In genomic region chrX:49041683-49042529, GRCh38 we compare ENCODE assay signal across 8 cellular contexts. TPM values are rescaled to one million over a fixed set of nuclear protein-coding genes. Genes with fewer than 3 reads are reported as not detected.
A peak's percentile ranks its signal among the peaks of the same experiment; 100 is the strongest.
DNase-seq lines count a peak whose midpoint lies in the region; ATAC-seq, FAIRE-seq and TF ChIP-seq lines count a peak whose summit lies in the region.

No MANE protein-coding gene starts in this region.

- peaks cover 36% of the 10 kb centered on the region for H3K4me1 Mint-ChIP-seq in stimulated activated memory B cell treated with anti-CD40 and anti-IgM and Interleukin-4, amounts not matched to agents 10 μg/mL and 1 μg/mL and 100 μg/mL, for 72 hours

- in situ Hi-C loops in Caki2 (cut with HindIII; ENCODE audit: low pct_unique_long_range_greater_than_20kb, low sequenced_read_pairs): no loop called here

- H3K36me3 ChIP-seq in adipocyte (ENCODE audit: control insufficient read depth, insufficient read depth, low read length, severe bottlenecking): peaks cover 27% of the 10 kb centered on the region
- H3K36me3 ChIP-seq in iPS-15b (ENCODE audit: control insufficient read depth, insufficient read depth, low read length): peaks cover 28% of the 10 kb centered on the region

- H3K4me3 ChIP-seq in LNCaP clone FGC (ENCODE audit: low read depth, low read length): peak overlapping the region; percentile 72
- peak overlapping the region; percentile 93 for H3K4me3 ChIP-seq in adipocyte (ENCODE audit: low read length)
- peak overlapping the region; percentile 83 for H3K4me3 ChIP-seq in iPS-15b (ENCODE audit: low read depth, low read length)

- H3K27me3 ChIP-seq in adipocyte (replicated peaks; ENCODE audit: control insufficient read depth, insufficient read depth, low read length): no peaks in the 10 kb centered on the region
- no peaks in the 10 kb centered on the region for H3K27me3 ChIP-seq in iPS-15b (ENCODE audit: control insufficient read depth, insufficient read depth, low read length)

- H3K27ac Mint-ChIP-seq in stimulated activated memory B cell treated with anti-CD40 and anti-IgM and Interleukin-4, amounts not matched to agents 10 μg/mL and 1 μg/mL and 100 μg/mL, for 72 hours: peak overlapping the region; percentile 89

- H3K9ac ChIP-seq in adipocyte (ENCODE audit: low read length) (peak overlapping the region; percentile 96), iPS-15b (ENCODE audit: low read depth, low read length) (peak overlapping the region; percentile 94)

- peaks cover 18% of the 10 kb centered on the region for H3K36me3 Mint-ChIP-seq in stimulated activated memory B cell treated with anti-CD40 and anti-IgM and Interleukin-4, amounts not matched to agents 10 μg/mL and 1 μg/mL and 100 μg/mL, for 72 hours

- FAIRE-seq in HTR-8/SVneo (lab: Jason Lieb, UNC): no peak

- H3K27me3 Mint-ChIP-seq in stimulated activated memory B cell treated with anti-CD40 and anti-IgM and Interleukin-4, amounts not matched to agents 10 μg/mL and 1 μg/mL and 100 μg/mL, for 72 hours: no peaks in the 10 kb centered on the region

- H3K9me3 Mint-ChIP-seq in stimulated activated memory B cell treated with anti-CD40 and anti-IgM and Interleukin-4, amounts not matched to agents 10 μg/mL and 1 μg/mL and 100 μg/mL, for 72 hours: no peaks in the 10 kb centered on the region

- H3K4me1 ChIP-seq in adipocyte (ENCODE audit: control insufficient read depth, insufficient read depth, low read length): peaks cover 18% of the 10 kb centered on the region
- H3K4me1 ChIP-seq in iPS-15b (ENCODE audit: control insufficient read depth, insufficient read depth, low read length): peaks cover 6% of the 10 kb centered on the region

- TF ChIP-seq CTCF in LNCaP clone FGC (IDR thresholded peaks at IDR 0.05; ENCODE audit: control insufficient read depth, extremely low read depth, insufficient read depth): no peak

- peak overlapping the region; percentile 91 for H3K4me3 Mint-ChIP-seq in stimulated activated memory B cell treated with anti-CD40 and anti-IgM and Interleukin-4, amounts not matched to agents 10 μg/mL and 1 μg/mL and 100 μg/mL, for 72 hours

- H3K9me3 ChIP-seq in adipocyte (ENCODE audit: control insufficient read depth, low read length) (no peaks in the 10 kb centered on the region), iPS-15b (ENCODE audit: control insufficient read depth, insufficient read depth, low read length) (no peaks in the 10 kb centered on the region)

- peak; percentile 40 for DNase-seq in Caki2 (ENCODE audit: low read depth)
- DNase-seq in LNCaP clone FGC (ENCODE audit: low read depth): no peak
- DNase-seq in adipocyte (ENCODE audit: low read depth): peak; percentile 69
- no peak for DNase-seq in NCI-H2029 (lab: John Stamatoyannopoulos, UW)
- DNase-seq in HTR-8/SVneo (ENCODE audit: insufficient read length, low spot score): no peak

- no peak for ATAC-seq in stimulated activated memory B cell treated with anti-CD40 and anti-IgM and Interleukin-4, amounts not matched to agents 10 μg/mL and 1 μg/mL and 100 μg/mL, for 72 hours
- no peak for ATAC-seq in GM18867 (IDR thresholded peaks at IDR 0.05; ENCODE audit: unreplicated experiment)

RNA-seq across cellular contexts. Expression of gene TFE3, which starts 1.3 kb away (rescaled TPM):
- 42.5 and 74.2 TPM in 2 replicates for total RNA-seq in Caki2 (2014; rRNA removed; shearing (Covaris generic); ENCODE audit: low replicate concordance)

RNA-seq across cellular contexts. Expression of gene CCDC120, which starts 16.9 kb away (rescaled TPM):
- total RNA-seq in Caki2 (2014; rRNA removed; shearing (Covaris generic); ENCODE audit: low replicate concordance): not detected in 2 replicates

RNA-seq across cellular contexts. Expression of gene PRAF2, which starts 31.9 kb away (rescaled TPM):
- 1.9 and 4.4 TPM in 2 replicates for total RNA-seq in Caki2 (2014; rRNA removed; shearing (Covaris generic); ENCODE audit: low replicate concordance)

RNA-seq across cellular contexts. Expression of gene WDR45, which starts 37.8 kb away (rescaled TPM):
- total RNA-seq in Caki2 (2014; rRNA removed; shearing (Covaris generic); ENCODE audit: low replicate concordance): 22.3 and 34.1 TPM in 2 replicates

RNA-seq across cellular contexts. Expression of gene GRIPAP1, which starts 39.8 kb away (rescaled TPM):
- total RNA-seq in Caki2 (2014; rRNA removed; shearing (Covaris generic); ENCODE audit: low replicate concordance): 17.2 and 17.8 TPM in 2 replicates

Comparison
In these comparisons a context has a peak if more than half of its experiments do, and no peak if none do; other contexts are left out.
1. DNase-seq: peak in Caki2 (single experiment) and adipocyte (single experiment); none in LNCaP clone FGC (single experiment), NCI-H2029 (single experiment) and HTR-8/SVneo (single experiment).
2. Peak in every context shown above with its lines, with median percentiles within 50 percentile points of each other: H3K4me3 ChIP-seq.